ENCODE assay signal across 20 cellular contexts in the genomic region with DNA sequence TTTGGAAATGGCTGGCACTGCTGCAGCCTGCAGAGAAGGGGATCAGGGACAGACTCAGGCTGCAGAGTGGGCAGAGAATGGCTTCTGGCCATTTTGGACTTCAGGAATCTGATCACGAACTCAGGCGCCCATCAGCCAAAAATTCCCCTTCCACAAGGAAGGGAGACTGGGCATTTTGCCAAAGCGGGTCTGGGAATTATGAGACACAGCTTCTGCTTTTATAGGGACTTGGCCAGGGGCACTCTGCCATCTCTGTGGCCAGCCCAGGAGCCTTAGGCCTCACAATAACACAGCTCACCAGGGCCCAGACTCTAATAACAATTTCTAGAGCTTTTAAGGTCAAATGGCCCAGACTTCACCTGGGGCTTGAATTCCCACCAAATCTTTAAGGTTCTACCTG.
A peak's percentile ranks its signal among the peaks of the same experiment; 100 is the strongest.
DNase-seq lines count a peak whose midpoint lies in the region; ATAC-seq and TF ChIP-seq lines count a peak whose summit lies in the region.
"Had no signal": no experiment of that assay in that cellular context is flagged by ENCODE, and none has a peak within 500 bp of the region (broad histone marks: within the 10 kb centered on the region; RNA-seq: fewer than 3 reads in every experiment).

No MANE protein-coding gene starts in this region.

- no peaks in the 10 kb centered on the region for H3K27me3 ChIP-seq in BE2C
- H3K27me3 ChIP-seq: BLaER1 had no signal

- H3K36me3 ChIP-seq in BE2C = no peaks in the 10 kb centered on the region
- H3K36me3 ChIP-seq: BLaER1 had no signal

- DNase-seq in BE2C (peak; percentile 39), G401 (ENCODE audit: low spot score) (peak; percentile 22), astrocyte of the cerebellum (ENCODE audit: low read depth) (peak; percentile 18), midbrain (lab: John Stamatoyannopoulos, UW) (peak; percentile 38)
- DNase-seq in activated CD4-positive, alpha-beta memory T cell treated with anti-CD3 and anti-CD28 coated beads for 36 hours = no peak
- DNase-seq: activated CD4-positive, alpha-beta T cell treated with anti-CD3 and anti-CD28 coated beads for 4 hours; activated T-cell treated with anti-CD3 and anti-CD28 coated beads, Interleukin-2, amount 50 U/mL, for 1 hour; DMS79 treated with DMSO at 0.1 percent for 48 hours; H9; kidney glomerular epithelial cell; mucosa of descending colon; NCI-H187; NK-92 treated with Interleukin-12 subunit alpha and Interleukin-12 subunit beta, amount 100 ng/mL, for 24 hours; small intestine; stimulated activated naive CD4-positive, alpha-beta T cell treated with Interleukin-2 at 50 U/mL for 16 hours had no signal

- H3K27me3 Mint-ChIP-seq in activated CD4-positive, alpha-beta memory T cell treated with anti-CD3 and anti-CD28 coated beads for 36 hours = peaks cover 12% of the 10 kb centered on the region

- H3K4me3 ChIP-seq in BE2C (ENCODE audit: low read depth, low read length) (no peak overlapping the region), astrocyte of the cerebellum (ENCODE audit: low read depth, low read length) (no peak overlapping the region)
- H3K4me3 ChIP-seq: BLaER1, mucosa of descending colon had no signal

- CTCF ChIA-PET in activated CD4-positive, alpha-beta memory T cell treated with anti-CD3 and anti-CD28 coated beads for 36 hours (lab: Charles Lee) = interaction anchor here (1.8 kb wide), 1 partner anchor 181 kb away, joined by 4 read pairs; no protein-coding TSS in a partner anchor

- ATAC-seq in HG03159 (IDR thresholded peaks at IDR 0.05; ENCODE audit: unreplicated experiment) = no peak
- no peak for ATAC-seq in GM21515 (IDR thresholded peaks at IDR 0.05; ENCODE audit: unreplicated experiment)
- ATAC-seq in HG02678 (IDR thresholded peaks at IDR 0.05; ENCODE audit: unreplicated experiment) = no peak
- ATAC-seq: mucosa of descending colon had no signal

- H3K27ac Mint-ChIP-seq in activated CD4-positive, alpha-beta memory T cell treated with anti-CD3 and anti-CD28 coated beads for 36 hours = no peak overlapping the region
- H3K27ac Mint-ChIP-seq: activated naive CD8-positive, alpha-beta T cell had no signal

- POLR2A ChIA-PET in activated CD4-positive, alpha-beta memory T cell treated with anti-CD3 and anti-CD28 coated beads for 36 hours (lab: Charles Lee) = no interaction called here

- no peaks in the 10 kb centered on the region for H3K36me3 Mint-ChIP-seq in activated CD4-positive, alpha-beta memory T cell treated with anti-CD3 and anti-CD28 coated beads for 36 hours
- H3K36me3 Mint-ChIP-seq: activated naive CD8-positive, alpha-beta T cell had no signal

- H3K4me3 Mint-ChIP-seq in activated CD4-positive, alpha-beta memory T cell treated with anti-CD3 and anti-CD28 coated beads for 36 hours = no peak overlapping the region
- H3K4me3 Mint-ChIP-seq: activated naive CD8-positive, alpha-beta T cell; H9 had no signal

- TF ChIP-seq CTCF in BE2C (IDR thresholded peaks at IDR 0.05; ENCODE audit: low read depth, low read length) (no peak), astrocyte of the cerebellum (IDR thresholded peaks at IDR 0.05; ENCODE audit: low read depth, low read length, missing control alignments) (no peak)

- in situ Hi-C loops in G401 (cut with HindIII; ENCODE audit: low sequenced_read_pairs) = no loop called here
- in situ Hi-C loops in astrocyte of the cerebellum (cut with HindIII; ENCODE audit: low sequenced_read_pairs) = no loop called here

- no peaks in the 10 kb centered on the region for H3K4me1 ChIP-seq in BE2C
- H3K4me1 ChIP-seq: BLaER1 had no signal

- H3K9me3 ChIP-seq in BE2C = no peaks in the 10 kb centered on the region
- H3K9me3 ChIP-seq: BLaER1, mucosa of descending colon had no signal

- H3K9me3 Mint-ChIP-seq in activated CD4-positive, alpha-beta memory T cell treated with anti-CD3 and anti-CD28 coated beads for 36 hours = no peaks in the 10 kb centered on the region
- H3K9me3 Mint-ChIP-seq: H9 had no signal

- H3K4me1 Mint-ChIP-seq in activated CD4-positive, alpha-beta memory T cell treated with anti-CD3 and anti-CD28 coated beads for 36 hours (ENCODE audit: low read depth) = no peaks in the 10 kb centered on the region
- H3K4me1 Mint-ChIP-seq: H9 had no signal

- intact Hi-C loops in activated CD4-positive, alpha-beta memory T cell treated with anti-CD3 and anti-CD28 coated beads for 36 hours (cut with micrococcal nuclease) = no loop called here
